Comparison of ENCODE assay signal across 8 cellular contexts in genomic region chr11:66593303-66593635, GRCh38. TPM values are rescaled to one million over a fixed set of nuclear protein-coding genes. Genes with fewer than 3 reads are reported as not detected.
A peak's percentile ranks its signal among the peaks of the same experiment; 100 is the strongest.
DNase-seq lines count a peak whose midpoint lies in the region; ATAC-seq, FAIRE-seq and TF ChIP-seq lines count a peak whose summit lies in the region.

No MANE protein-coding gene starts in this region.

- TF ChIP-seq EP300 in A549 (IDR thresholded peaks at IDR 0.05) (no peak), SK-N-SH (IDR thresholded peaks at IDR 0.05; ENCODE audit: borderline replicate concordance in 1 of 2, low read depth in 1 of 2, low read length in 1 of 2) (no peak)

- POLR2A ChIA-PET in A549 (lab: Yijun Ruan, JAX), result interaction anchor here (0.9 to 2.5 kb wide), 5 partner anchors 24 to 127 kb away, joined by 3 to 26 read pairs (median 6); partner anchors contain the start of genes DPP3, PELI3, RBM14 and RBM4
- POLR2A ChIA-PET in SK-N-SH (lab: Yijun Ruan, JAX), result interaction anchor here (1.2 to 2.0 kb wide), 4 partner anchors 23 to 45 kb away, joined by 5 to 8 read pairs (median 6); partner anchors contain the start of genes CTSF, RBM14 and RBM4

- H3K36me3 ChIP-seq in SK-N-SH (replicated peaks in 1 of 2; ENCODE audit: control insufficient read depth in 1 of 2, insufficient read depth in 2 of 2, low read length in 1 of 2), result no peaks in the 10 kb centered on the region

- no peaks in the 10 kb centered on the region for H3F3A ChIP-seq in SK-N-SH (replicated peaks; ENCODE audit: insufficient read depth)

- H3K9me2 ChIP-seq in SK-N-SH, result no peaks in the 10 kb centered on the region

- TF ChIP-seq POLR2A in A549 (IDR thresholded peaks at IDR 0.05; ENCODE audit: low read length), result no peak

- ATAC-seq in A549 (peak; percentile 16 to 56; a peak in 4 of 6 replicates), GM21390 (IDR thresholded peaks at IDR 0.05; ENCODE audit: unreplicated experiment) (peak; percentile 4), foreskin keratinocyte (peak; percentile 34)

- peak overlapping the region; percentile 85 for H3K9ac ChIP-seq in SK-N-SH

- H3K27me3 ChIP-seq in SK-N-SH (ENCODE audit: insufficient read depth), result no peaks in the 10 kb centered on the region
- H3K27me3 ChIP-seq in foreskin keratinocyte, result no peaks in the 10 kb centered on the region

- H3K79me2 ChIP-seq in SK-N-SH (ENCODE audit: insufficient read depth), result peaks cover 18% of the 10 kb centered on the region

- H3K4me3 ChIP-seq in A549 (peak overlapping the region; percentile 68), SK-N-SH (ENCODE audit: low read depth in 2 of 2, low read length in 1 of 2) (peak overlapping the region; percentile 77 to 94), skeletal muscle cell (ENCODE audit: low read depth, low read length) (peak overlapping the region; percentile 83)

- H3K27ac ChIP-seq in A549 (peak overlapping the region; percentile 89 to 91), SK-N-SH (ENCODE audit: low read depth in 2 of 2, low read length in 1 of 2) (peak overlapping the region; percentile 62 to 84; a peak in 3 of 4 replicates), foreskin keratinocyte (peak overlapping the region; percentile 24)

- CTCF ChIA-PET in A549 (lab: Yijun Ruan, JAX) (interaction anchor here (1.0 to 9.5 kb wide), 18 partner anchors 13 to 174 kb away, joined by 3 to 89 read pairs (median 4); partner anchors contain the start of genes BBS1, CTSF and RBM4B), SK-N-SH (lab: Yijun Ruan, JAX) (interaction anchor here (0.9 to 3.4 kb wide), 10 partner anchors 8 to 241 kb away, joined by 3 to 21 read pairs (median 5); partner anchors contain the start of genes CTSF and RBM4B)

- TF ChIP-seq CTCF in A549 (IDR thresholded peaks at IDR 0.05) (no peak), SK-N-SH (IDR thresholded peaks at IDR 0.05) (no peak), foreskin keratinocyte (conservative IDR thresholded peaks at IDR 0.05) (no peak)

- H3K4me1 ChIP-seq in A549 (peaks cover 9% of the 10 kb centered on the region; the same call in 2 of the 3 replicates), SK-N-SH (ENCODE audit: control insufficient read depth in 1 of 2, insufficient read depth in 2 of 2, low read depth in 1 of 2, low read length in 1 of 2) (peaks cover 4 to 17% of the 10 kb centered on the region in 2 experiments; a peak in 1 of 4 replicates), foreskin keratinocyte (no peaks in the 10 kb centered on the region)

- H3K4me2 ChIP-seq in A549, result peak overlapping the region; percentile 80
- H3K4me2 ChIP-seq in SK-N-SH, result peak overlapping the region; percentile 98

- no peaks in the 10 kb centered on the region; the same call in 2 of the 3 replicates for H3K9me3 ChIP-seq in A549
- H3K9me3 ChIP-seq in SK-N-SH, result no peaks in the 10 kb centered on the region

- no peak for TF ChIP-seq RAD21 in A549 (conservative IDR thresholded peaks at IDR 0.05 in 1 of 2, IDR thresholded peaks at IDR 0.05 in 1 of 2)
- TF ChIP-seq RAD21 in SK-N-SH (IDR thresholded peaks at IDR 0.05; ENCODE audit: low read length), result no peak

- no peaks in the 10 kb centered on the region for H4K20me1 ChIP-seq in SK-N-SH (ENCODE audit: insufficient read depth)

- DNase-seq in A549 (ENCODE audit: low read depth in 1 of 2, low spot score in 1 of 2), result no peak
- no peak for DNase-seq in SK-N-SH
- DNase-seq in foreskin keratinocyte, result peak in 1 of 2 donors; percentile 21
- DNase-seq in skeletal muscle cell (ENCODE audit: low read depth), result no peak
- no peak for DNase-seq in AG20443 (ENCODE audit: low spot score)
- no peak for DNase-seq in Kasumi-1 (lab: John Stamatoyannopoulos, UW)
- DNase-seq in effector CD8-positive, alpha-beta T cell (lab: John Stamatoyannopoulos, UW), result no peak

- no peak for FAIRE-seq in A549 (lab: Jason Lieb, UNC)

- peak overlapping the region; percentile 97 for H2AFZ ChIP-seq in SK-N-SH (ENCODE audit: low read depth)

- WGBS in A549 (ENCODE audit: missing lambda C conversion rate), result 11% methylated on average over 12 of the region's 12 CpGs
- 12% methylated on average over 12 of the region's 12 CpGs for WGBS in SK-N-SH (ENCODE audit: low lambda C conversion rate)

TF ChIP-seq in SK-N-SH, 30 proteins besides CTCF, POLR2A, EP300 and RAD21:
- TF ChIP-seq TAF1 (IDR thresholded peaks at IDR 0.05; ENCODE audit: borderline replicate concordance, low read depth, low read length) (peak; percentile 10; the same call in 1 of the 2 replicates), ZBTB33 (IDR thresholded peaks at IDR 0.05; ENCODE audit: borderline replicate concordance, low read depth) (no peak), SIN3A (IDR thresholded peaks at IDR 0.05; ENCODE audit: borderline replicate concordance, low read depth, low read length) (0 out of 2 replicates have a peak, but pooled peaks have one; percentile 17)

RNA-seq across cellular contexts. Expression of gene CCS, which starts 0.3 kb away (rescaled TPM):
- polyA plus RNA-seq in A549 (2011; rRNA removed), result 17.2 and 18.3 TPM in 2 replicates
- polyA plus RNA-seq in A549 (2012; cell fraction: cytosol; rRNA removed), result 41.4 and 42.6 TPM in 2 replicates
- polyA plus RNA-seq in A549 (2012; cell fraction: nucleus; rRNA removed), result 87.4 and 92.4 TPM in 2 replicates
- polyA plus RNA-seq in A549 (2017; fragmentation: RNase III; extraction: RNeasy Plus Mini Kit Qiagen cat#74134 plus additional on column Dnase treatment), result 40.3 to 48.2 TPM (median 46.5 TPM) in 3 replicates
- polyA minus RNA-seq in A549 (2011; rRNA and poly(A)+ RNA removed), result 24.2 and 25.3 TPM in 2 replicates
- polyA plus RNA-seq in SK-N-SH (2012; rRNA removed), result 54.7 and 56.1 TPM in 2 replicates
- polyA plus RNA-seq in SK-N-SH (2012; cell fraction: cytosol; rRNA removed), result 16.0 and 21.1 TPM in 2 replicates
- 287 and 291 TPM in 2 replicates for polyA plus RNA-seq in SK-N-SH (2012; cell fraction: nucleus; rRNA removed)
- total RNA-seq in foreskin keratinocyte, result 23.6 and 28.7 TPM in 2 replicates
- 28.6 and 32.6 TPM in 2 replicates for polyA plus RNA-seq in foreskin keratinocyte

RNA-seq across cellular contexts. Expression of gene CCDC87, which starts 0.4 kb away (rescaled TPM):
- 0.47 and 0.54 TPM in 2 replicates for polyA plus RNA-seq in A549 (2011; rRNA removed)
- 0.14 and 0.19 TPM in 2 replicates for polyA plus RNA-seq in A549 (2012; cell fraction: cytosol; rRNA removed)
- 0.22 and 0.31 TPM in 2 replicates for polyA plus RNA-seq in A549 (2012; cell fraction: nucleus; rRNA removed)
- polyA plus RNA-seq in A549 (2017; fragmentation: RNase III; extraction: RNeasy Plus Mini Kit Qiagen cat#74134 plus additional on column Dnase treatment), result 0.56 to 0.68 TPM (median 0.65 TPM) in 3 replicates
- polyA minus RNA-seq in A549 (2011; rRNA and poly(A)+ RNA removed), result 0.21 and 0.39 TPM in 2 replicates
- polyA plus RNA-seq in SK-N-SH (2012; rRNA removed), result 0.06 and 0.21 TPM in 2 replicates
- 0.14 and 0.15 TPM in 2 replicates for polyA plus RNA-seq in SK-N-SH (2012; cell fraction: cytosol; rRNA removed)
- polyA plus RNA-seq in SK-N-SH (2012; cell fraction: nucleus; rRNA removed), result 0.12 and 0.22 TPM in 2 replicates
- total RNA-seq in foreskin keratinocyte, result 0.32 and 0.34 TPM in 2 replicates
- polyA plus RNA-seq in foreskin keratinocyte, result 0.11 and 0.13 TPM in 2 replicates

RNA-seq across cellular contexts. Expression of gene RBM14, which starts 23.2 kb away (rescaled TPM):
- 33.0 and 38.0 TPM in 2 replicates for polyA plus RNA-seq in A549 (2011; rRNA removed)
- polyA plus RNA-seq in A549 (2012; cell fraction: cytosol; rRNA removed), result 32.6 and 51.6 TPM in 2 replicates
- 132 and 133 TPM in 2 replicates for polyA plus RNA-seq in A549 (2012; cell fraction: nucleus; rRNA removed)
- polyA plus RNA-seq in A549 (2017; fragmentation: RNase III; extraction: RNeasy Plus Mini Kit Qiagen cat#74134 plus additional on column Dnase treatment), result 99.7 to 103 TPM (median 102 TPM) in 3 replicates
- 32.9 and 45.6 TPM in 2 replicates for polyA minus RNA-seq in A549 (2011; rRNA and poly(A)+ RNA removed)
- 17.6 and 19.8 TPM in 2 replicates for polyA plus RNA-seq in SK-N-SH (2012; rRNA removed)
- 9.4 and 13.7 TPM in 2 replicates for polyA plus RNA-seq in SK-N-SH (2012; cell fraction: cytosol; rRNA removed)
- 41.2 and 52.7 TPM in 2 replicates for polyA plus RNA-seq in SK-N-SH (2012; cell fraction: nucleus; rRNA removed)
- total RNA-seq in foreskin keratinocyte, result 50.3 and 57.6 TPM in 2 replicates
- polyA plus RNA-seq in foreskin keratinocyte, result 45.3 and 54.8 TPM in 2 replicates

RNA-seq across cellular contexts. Expression of gene CTSF, which starts 24.9 kb away (rescaled TPM):
- polyA plus RNA-seq in A549 (2011; rRNA removed) (19.2 and 29.1 TPM in 2 replicates), A549 (2017; fragmentation: RNase III; extraction: RNeasy Plus Mini Kit Qiagen cat#74134 plus additional on column Dnase treatment) (23.0 to 32.1 TPM (median 29.8 TPM) in 3 replicates), SK-N-SH (2012; rRNA removed) (57.2 and 60.1 TPM in 2 replicates), foreskin keratinocyte (5.5 and 6.5 TPM in 2 replicates)
- polyA plus RNA-seq in A549 (2012; cell fraction: cytosol; rRNA removed), result 17.2 and 23.0 TPM in 2 replicates
- polyA plus RNA-seq in A549 (2012; cell fraction: nucleus; rRNA removed), result 48.8 and 53.2 TPM in 2 replicates
- 17.2 and 25.4 TPM in 2 replicates for polyA minus RNA-seq in A549 (2011; rRNA and poly(A)+ RNA removed)
- polyA plus RNA-seq in SK-N-SH (2012; cell fraction: cytosol; rRNA removed), result 37.6 and 48.6 TPM in 2 replicates
- polyA plus RNA-seq in SK-N-SH (2012; cell fraction: nucleus; rRNA removed), result 115 and 131 TPM in 2 replicates
- 5.4 and 5.5 TPM in 2 replicates for total RNA-seq in foreskin keratinocyte

RNA-seq across cellular contexts. Expression of gene RBM4, which starts 45.2 kb away (rescaled TPM):
- polyA plus RNA-seq in A549 (2011; rRNA removed), result 190 and 264 TPM in 2 replicates
- 185 and 196 TPM in 2 replicates for polyA plus RNA-seq in A549 (2012; cell fraction: cytosol; rRNA removed)
- 198 and 233 TPM in 2 replicates for polyA plus RNA-seq in A549 (2012; cell fraction: nucleus; rRNA removed)
- polyA plus RNA-seq in A549 (2017; fragmentation: RNase III; extraction: RNeasy Plus Mini Kit Qiagen cat#74134 plus additional on column Dnase treatment), result 164 to 171 TPM (median 168 TPM) in 3 replicates
- polyA minus RNA-seq in A549 (2011; rRNA and poly(A)+ RNA removed), result 131 and 144 TPM in 2 replicates
- 202 and 222 TPM in 2 replicates for polyA plus RNA-seq in SK-N-SH (2012; rRNA removed)
- polyA plus RNA-seq in SK-N-SH (2012; cell fraction: cytosol; rRNA removed), result 189 and 200 TPM in 2 replicates
- 104 and 183 TPM in 2 replicates for polyA plus RNA-seq in SK-N-SH (2012; cell fraction: nucleus; rRNA removed)
- 99.1 and 103 TPM in 2 replicates for total RNA-seq in foreskin keratinocyte
- 108 and 115 TPM in 2 replicates for polyA plus RNA-seq in foreskin keratinocyte

Comparison
In these comparisons a context has a peak if more than half of its experiments do, and no peak if none do; other contexts are left out.
1. H3K27ac ChIP-seq: peak in every context shown above with its lines; median percentile 90 in A549; 73 in SK-N-SH; 24 in foreskin keratinocyte.